7 cellular contexts compared by ENCODE assay signal in genomic region chr11:12200359-12201015, GRCh38.
DNase-seq lines count a peak whose midpoint lies in the region; ATAC-seq and TF ChIP-seq lines count a peak whose summit lies in the region.

No MANE protein-coding gene starts in this region.

- H4K20me1 ChIP-seq in GM23248 (ENCODE audit: insufficient read depth): no peaks in the 10 kb centered on the region

- H3K4me3 ChIP-seq in GM23248 (no peak overlapping the region), SJSA1 (no peak overlapping the region), fibroblast of pulmonary artery (replicated peaks; ENCODE audit: low read depth, low read length) (no peak overlapping the region), skeletal muscle tissue (ENCODE audit: low read length in 3 of 3) (no peak overlapping the region)

- TF ChIP-seq CTCF in fibroblast of pulmonary artery (IDR thresholded peaks at IDR 0.05; ENCODE audit: low read length, missing control alignments): no peak

- peaks cover 71% of the 10 kb centered on the region for H3K79me2 ChIP-seq in GM23248 (ENCODE audit: insufficient read depth)

- H3K9ac ChIP-seq in GM23248: peak overlapping the region; percentile 72
- peak overlapping the region in 1 of 3 donors; percentile 41 for H3K9ac ChIP-seq in skeletal muscle tissue (ENCODE audit: low read depth in 1 of 3, low read length in 3 of 3)

- ATAC-seq in HG02852 (IDR thresholded peaks at IDR 0.05; ENCODE audit: unreplicated experiment) (no peak), HG02610 (IDR thresholded peaks at IDR 0.05; ENCODE audit: unreplicated experiment) (no peak)

- 20 to 28% methylated on average over 12 of the region's 12 CpGs for WGBS in GM23248 (ENCODE audit: low coverage in 1 of 2, low lambda C conversion rate in 2 of 2, missing lambda C conversion rate in 2 of 2), 2 experiments

- no peaks in the 10 kb centered on the region for H3K9me2 ChIP-seq in GM23248 (ENCODE audit: insufficient read depth)

- peak; percentile 71 for DNase-seq in GM23248
- DNase-seq in SJSA1 (ENCODE audit: low read depth in 1 of 2, low spot score in 2 of 2): peak; percentile 79 to 88
- peak; percentile 87 for DNase-seq in fibroblast of pulmonary artery (ENCODE audit: low read depth)
- no peak for DNase-seq in T-helper 9 cell

- H3F3A ChIP-seq in GM23248 (ENCODE audit: insufficient read depth): peaks cover 61% of the 10 kb centered on the region

- in situ Hi-C loops in GM23248 (cut with MboI): no loop called here

- H3K27ac ChIP-seq in GM23248: peak overlapping the region; percentile 93
- H3K27ac ChIP-seq in SJSA1: peak overlapping the region; percentile 89
- H3K27ac ChIP-seq in skeletal muscle tissue (ENCODE audit: low read depth, low read length): peak overlapping the region; percentile 52

- H3K4me1 ChIP-seq in GM23248 (ENCODE audit: insufficient read depth) (peaks cover 47% of the 10 kb centered on the region), SJSA1 (replicated peaks) (peaks cover 38% of the 10 kb centered on the region), skeletal muscle tissue (ENCODE audit: control insufficient read depth in 3 of 3, insufficient read depth in 3 of 3, low read length in 3 of 3) (peaks cover 9 to 24% (median 13%) of the 10 kb centered on the region in 3 donors)

- H3K27me3 ChIP-seq in GM23248 (replicated peaks; ENCODE audit: insufficient read depth) (no peaks in the 10 kb centered on the region), SJSA1 (replicated peaks) (no peaks in the 10 kb centered on the region), skeletal muscle tissue (ENCODE audit: control insufficient read depth in 3 of 3, insufficient read depth in 3 of 3, low read length in 3 of 3) (no peaks in the 10 kb centered on the region)

- H2AFZ ChIP-seq in GM23248: no peak overlapping the region

- H3K36me3 ChIP-seq in GM23248 (ENCODE audit: low read depth): peaks cover 9% of the 10 kb centered on the region; the same call in 1 of the 2 replicates
- H3K36me3 ChIP-seq in SJSA1: peaks cover 21% of the 10 kb centered on the region
- peaks cover 0 to 5% (median 0%) of the 10 kb centered on the region in 3 donors for H3K36me3 ChIP-seq in skeletal muscle tissue (ENCODE audit: control insufficient read depth in 3 of 3, insufficient read depth in 3 of 3, low read length in 3 of 3)

- H3K9me3 ChIP-seq in GM23248 (ENCODE audit: low read depth) (no peaks in the 10 kb centered on the region), SJSA1 (replicated peaks) (no peaks in the 10 kb centered on the region), skeletal muscle tissue (ENCODE audit: control insufficient read depth in 3 of 3, low read length in 3 of 3) (no peaks in the 10 kb centered on the region)

- peak overlapping the region; percentile 49 for H3K4me2 ChIP-seq in GM23248 (ENCODE audit: unreplicated experiment)
